Comparison of ENCODE assay signal across 10 cellular contexts in the genomic region with DNA sequence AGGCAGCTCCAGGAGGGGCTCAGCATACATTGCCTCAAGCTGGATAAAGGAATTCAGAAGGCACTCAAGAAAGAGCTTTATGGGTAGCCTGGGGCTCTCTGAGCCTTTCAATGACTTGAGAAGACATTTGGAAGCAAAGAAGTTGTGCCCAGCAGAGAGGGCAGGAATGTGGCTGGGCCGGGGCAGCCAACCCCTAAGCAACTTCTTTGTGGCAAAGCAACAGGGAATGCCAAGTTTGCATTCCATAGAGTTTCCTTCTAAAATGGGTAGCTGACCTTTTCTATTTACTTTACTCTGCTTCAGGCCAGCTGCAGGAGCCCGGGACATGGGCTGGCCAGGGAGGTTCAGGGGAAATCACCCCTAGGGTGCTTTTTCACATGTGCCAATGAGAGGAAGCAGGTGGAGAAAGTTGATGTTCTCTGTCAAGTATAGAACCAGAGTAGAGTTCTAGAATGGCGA. TPM values are rescaled to one million over a fixed set of nuclear protein-coding genes. Genes with fewer than 3 reads are reported as not detected.
DNase-seq lines count a peak whose midpoint lies in the region; ATAC-seq and TF ChIP-seq lines count a peak whose summit lies in the region.
"Had no signal": no experiment of that assay in that cellular context is flagged by ENCODE, and none has a peak within 500 bp of the region (broad histone marks: within the 10 kb centered on the region; RNA-seq: fewer than 3 reads in every experiment).

No MANE protein-coding gene starts in this region.

- intact Hi-C loops in left ventricle myocardium inferior (cut with micrococcal nuclease) (no loop called here), Right ventricle myocardium superior (cut with DNase I) (loop anchor here (5.0 kb wide), 1 partner anchor 46 kb away; the partner anchor contains the start of genes CCDC12 and NBEAL2), vagina (cut with DNase I) (no loop called here)

- H3K27me3 Mint-ChIP-seq in chondrocyte (ENCODE audit: low read depth) (no peaks in the 10 kb centered on the region), naive B cell (no peaks in the 10 kb centered on the region)

- H3K4me3 Mint-ChIP-seq in chondrocyte (ENCODE audit: unreplicated experiment) (peak overlapping the region; percentile 23), naive B cell (peak overlapping the region; percentile 65 to 90 (median 74))

- H3K4me3 ChIP-seq in left ventricle myocardium inferior (no peak overlapping the region), vagina (no peak overlapping the region)

- H3K36me3 Mint-ChIP-seq in chondrocyte (ENCODE audit: low read depth): peaks cover 6% of the 10 kb centered on the region
- H3K36me3 Mint-ChIP-seq in naive B cell: peaks cover 9 to 13% of the 10 kb centered on the region in 2 donors

- H3K9me3 ChIP-seq in left ventricle myocardium inferior (replicated peaks): no peaks in the 10 kb centered on the region
- no peaks in the 10 kb centered on the region for H3K9me3 ChIP-seq in vagina

- H3K36me3 ChIP-seq in left ventricle myocardium inferior (no peaks in the 10 kb centered on the region), vagina (no peaks in the 10 kb centered on the region)

- no peaks in the 10 kb centered on the region for H3K27me3 ChIP-seq in left ventricle myocardium inferior (ENCODE audit: low read depth)
- H3K27me3 ChIP-seq in vagina: no peaks in the 10 kb centered on the region

- no peak for TF ChIP-seq CTCF in left ventricle myocardium inferior (IDR thresholded peaks at IDR 0.05; ENCODE audit: borderline replicate concordance)
- TF ChIP-seq CTCF in chondrocyte (IDR thresholded peaks at IDR 0.05): no peak
- no peak for TF ChIP-seq CTCF in vagina (IDR thresholded peaks at IDR 0.05)

- peaks cover 70% of the 10 kb centered on the region for H3K4me1 Mint-ChIP-seq in chondrocyte (ENCODE audit: low read depth)
- H3K4me1 Mint-ChIP-seq in naive B cell: peaks cover 65 to 93% (median 82%) of the 10 kb centered on the region in 3 donors

- H3K27ac ChIP-seq in left ventricle myocardium inferior (replicated peaks) (peak overlapping the region; percentile 90), vagina (peak overlapping the region; percentile 77)

- H3K9me3 Mint-ChIP-seq in chondrocyte (ENCODE audit: low read depth) (no peaks in the 10 kb centered on the region), naive B cell (peaks cover 0 to 8% (median 6%) of the 10 kb centered on the region in 7 donors)

- ATAC-seq in Right ventricle myocardium superior (ENCODE audit: poor library complexity): no peak
- peak; percentile 27 to 38 for ATAC-seq in naive B cell (ENCODE audit: low read depth in 2 of 2)
- no peak for ATAC-seq in GM19351 (IDR thresholded peaks at IDR 0.05; ENCODE audit: unreplicated experiment)

- H3K4me1 ChIP-seq in left ventricle myocardium inferior (peaks cover 100% of the 10 kb centered on the region), vagina (peaks cover 99% of the 10 kb centered on the region)

- DNase-seq in left ventricle myocardium inferior (no peak), Right ventricle myocardium superior (no peak), chondrocyte (ENCODE audit: low spot score) (no peak), naive B cell (no peak), vagina (ENCODE audit: extremely low spot score in 2 of 2) (no peak), NCI-H128 (lab: John Stamatoyannopoulos, UW; ENCODE audit: unreplicated experiment) (no peak)
- DNase-seq in effector CD4-positive, alpha-beta T cell: no peak
- DNase-seq: NCI-H526 had no signal

- H3K27ac Mint-ChIP-seq in chondrocyte (ENCODE audit: unreplicated experiment): peak overlapping the region; percentile 85
- peak overlapping the region; percentile 90 to 99 (median 94) for H3K27ac Mint-ChIP-seq in naive B cell

- no peak for TF ChIP-seq POLR2A in vagina (IDR thresholded peaks at IDR 0.05)

RNA-seq across cellular contexts. Expression of gene CCDC12, which starts 45.6 kb away (rescaled TPM):
- total RNA-seq in left ventricle myocardium inferior (31.0 TPM), Right ventricle myocardium superior (29.2 TPM), chondrocyte (21.8 to 23.3 TPM (median 22.3 TPM) in 3 replicates), vagina (55.5 TPM)
- 100 to 1,000 TPM; 119 to 157 (median 123) TPM for polyA plus RNA-seq in naive B cell (ENCODE audit: low read depth in 6 of 6)

RNA-seq across cellular contexts. Expression of gene NBEAL2, which starts 48.5 kb away (rescaled TPM):
- total RNA-seq in left ventricle myocardium inferior (12.6 TPM), Right ventricle myocardium superior (11.7 TPM), chondrocyte (15.9 to 18.1 TPM (median 16.5 TPM) in 3 replicates), vagina (227 TPM)
- 1 to 10 TPM in 4 of 6 donors, under 1 TPM in 1, not detected in 1; 0.34 to 2.2 (median 1.5) TPM for polyA plus RNA-seq in naive B cell (ENCODE audit: low read depth in 6 of 6)

RNA-seq across cellular contexts. Expression of gene PTH1R, which starts 53.5 kb away (rescaled TPM):
- total RNA-seq in left ventricle myocardium inferior (6.4 TPM), Right ventricle myocardium superior (11.8 TPM), chondrocyte (2.4 to 6.3 TPM (median 3.1 TPM) in 3 replicates), vagina (13.0 TPM)
- not detected for polyA plus RNA-seq in naive B cell (ENCODE audit: low read depth in 6 of 6)
- total RNA-seq: Daoy had no signal

Comparison
In these comparisons a context has a peak if more than half of its experiments do, and no peak if none do; other contexts are left out.
1. ATAC-seq: peak in naive B cell (2 of 2); none in Right ventricle myocardium superior (single experiment) and GM19351 (single experiment).
2. RNA of gene NBEAL2, which starts 48.5 kb away (total RNA-seq): 227 TPM in vagina (single experiment); 15.9 to 18.1 TPM in chondrocyte, 12.6 TPM in left ventricle myocardium inferior (single experiment) and 11.7 TPM in Right ventricle myocardium superior (single experiment); every median in the first group is over 10 times any median in the second.